In the genomic region with DNA sequence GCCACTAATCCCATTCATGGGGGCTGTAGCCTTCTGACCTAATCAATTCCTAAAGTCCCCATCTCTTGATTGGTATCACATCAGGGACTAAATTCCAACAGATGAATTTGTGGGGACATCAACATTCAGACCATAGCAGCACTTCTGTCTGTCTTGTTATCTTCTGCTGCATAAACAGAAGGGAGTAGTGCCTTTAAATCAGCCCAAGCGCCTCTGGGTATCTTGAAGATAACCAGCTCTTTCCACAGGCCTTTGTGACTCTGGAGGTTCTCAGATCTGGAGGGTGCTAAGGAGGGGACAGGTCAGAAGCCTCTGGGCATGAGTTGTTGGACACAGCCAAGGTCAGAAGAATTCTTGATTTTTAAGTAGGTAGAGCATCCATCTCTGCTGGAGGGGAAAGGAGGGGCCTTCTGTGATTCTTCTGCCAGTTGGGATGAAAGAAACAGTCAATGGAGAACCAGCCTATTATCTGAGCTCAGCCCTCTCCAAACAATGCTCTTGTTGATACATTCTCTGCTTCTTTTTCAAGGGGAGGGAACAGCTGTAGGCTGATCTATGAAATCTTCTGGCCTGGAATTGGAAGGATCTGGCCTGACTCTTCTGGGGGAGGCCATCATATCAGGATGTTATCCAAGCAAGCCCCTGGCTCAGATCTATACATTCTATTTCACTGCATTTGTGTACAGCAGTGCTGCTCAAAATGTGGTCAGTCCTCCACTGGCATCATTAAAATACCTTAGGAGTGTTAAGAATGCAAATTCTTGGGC, we compare ENCODE assay signal across 1 cellular context.
A peak's percentile ranks its signal among the peaks of the same experiment; 100 is the strongest.
TF ChIP-seq lines count a peak whose summit lies in the region.

No MANE protein-coding gene starts in this region.

TF ChIP-seq in GM23338, 12 proteins besides CTCF, POLR2A, EP300 and RAD21 (continued from another document):
- TF ChIP-seq, protein P1, sequence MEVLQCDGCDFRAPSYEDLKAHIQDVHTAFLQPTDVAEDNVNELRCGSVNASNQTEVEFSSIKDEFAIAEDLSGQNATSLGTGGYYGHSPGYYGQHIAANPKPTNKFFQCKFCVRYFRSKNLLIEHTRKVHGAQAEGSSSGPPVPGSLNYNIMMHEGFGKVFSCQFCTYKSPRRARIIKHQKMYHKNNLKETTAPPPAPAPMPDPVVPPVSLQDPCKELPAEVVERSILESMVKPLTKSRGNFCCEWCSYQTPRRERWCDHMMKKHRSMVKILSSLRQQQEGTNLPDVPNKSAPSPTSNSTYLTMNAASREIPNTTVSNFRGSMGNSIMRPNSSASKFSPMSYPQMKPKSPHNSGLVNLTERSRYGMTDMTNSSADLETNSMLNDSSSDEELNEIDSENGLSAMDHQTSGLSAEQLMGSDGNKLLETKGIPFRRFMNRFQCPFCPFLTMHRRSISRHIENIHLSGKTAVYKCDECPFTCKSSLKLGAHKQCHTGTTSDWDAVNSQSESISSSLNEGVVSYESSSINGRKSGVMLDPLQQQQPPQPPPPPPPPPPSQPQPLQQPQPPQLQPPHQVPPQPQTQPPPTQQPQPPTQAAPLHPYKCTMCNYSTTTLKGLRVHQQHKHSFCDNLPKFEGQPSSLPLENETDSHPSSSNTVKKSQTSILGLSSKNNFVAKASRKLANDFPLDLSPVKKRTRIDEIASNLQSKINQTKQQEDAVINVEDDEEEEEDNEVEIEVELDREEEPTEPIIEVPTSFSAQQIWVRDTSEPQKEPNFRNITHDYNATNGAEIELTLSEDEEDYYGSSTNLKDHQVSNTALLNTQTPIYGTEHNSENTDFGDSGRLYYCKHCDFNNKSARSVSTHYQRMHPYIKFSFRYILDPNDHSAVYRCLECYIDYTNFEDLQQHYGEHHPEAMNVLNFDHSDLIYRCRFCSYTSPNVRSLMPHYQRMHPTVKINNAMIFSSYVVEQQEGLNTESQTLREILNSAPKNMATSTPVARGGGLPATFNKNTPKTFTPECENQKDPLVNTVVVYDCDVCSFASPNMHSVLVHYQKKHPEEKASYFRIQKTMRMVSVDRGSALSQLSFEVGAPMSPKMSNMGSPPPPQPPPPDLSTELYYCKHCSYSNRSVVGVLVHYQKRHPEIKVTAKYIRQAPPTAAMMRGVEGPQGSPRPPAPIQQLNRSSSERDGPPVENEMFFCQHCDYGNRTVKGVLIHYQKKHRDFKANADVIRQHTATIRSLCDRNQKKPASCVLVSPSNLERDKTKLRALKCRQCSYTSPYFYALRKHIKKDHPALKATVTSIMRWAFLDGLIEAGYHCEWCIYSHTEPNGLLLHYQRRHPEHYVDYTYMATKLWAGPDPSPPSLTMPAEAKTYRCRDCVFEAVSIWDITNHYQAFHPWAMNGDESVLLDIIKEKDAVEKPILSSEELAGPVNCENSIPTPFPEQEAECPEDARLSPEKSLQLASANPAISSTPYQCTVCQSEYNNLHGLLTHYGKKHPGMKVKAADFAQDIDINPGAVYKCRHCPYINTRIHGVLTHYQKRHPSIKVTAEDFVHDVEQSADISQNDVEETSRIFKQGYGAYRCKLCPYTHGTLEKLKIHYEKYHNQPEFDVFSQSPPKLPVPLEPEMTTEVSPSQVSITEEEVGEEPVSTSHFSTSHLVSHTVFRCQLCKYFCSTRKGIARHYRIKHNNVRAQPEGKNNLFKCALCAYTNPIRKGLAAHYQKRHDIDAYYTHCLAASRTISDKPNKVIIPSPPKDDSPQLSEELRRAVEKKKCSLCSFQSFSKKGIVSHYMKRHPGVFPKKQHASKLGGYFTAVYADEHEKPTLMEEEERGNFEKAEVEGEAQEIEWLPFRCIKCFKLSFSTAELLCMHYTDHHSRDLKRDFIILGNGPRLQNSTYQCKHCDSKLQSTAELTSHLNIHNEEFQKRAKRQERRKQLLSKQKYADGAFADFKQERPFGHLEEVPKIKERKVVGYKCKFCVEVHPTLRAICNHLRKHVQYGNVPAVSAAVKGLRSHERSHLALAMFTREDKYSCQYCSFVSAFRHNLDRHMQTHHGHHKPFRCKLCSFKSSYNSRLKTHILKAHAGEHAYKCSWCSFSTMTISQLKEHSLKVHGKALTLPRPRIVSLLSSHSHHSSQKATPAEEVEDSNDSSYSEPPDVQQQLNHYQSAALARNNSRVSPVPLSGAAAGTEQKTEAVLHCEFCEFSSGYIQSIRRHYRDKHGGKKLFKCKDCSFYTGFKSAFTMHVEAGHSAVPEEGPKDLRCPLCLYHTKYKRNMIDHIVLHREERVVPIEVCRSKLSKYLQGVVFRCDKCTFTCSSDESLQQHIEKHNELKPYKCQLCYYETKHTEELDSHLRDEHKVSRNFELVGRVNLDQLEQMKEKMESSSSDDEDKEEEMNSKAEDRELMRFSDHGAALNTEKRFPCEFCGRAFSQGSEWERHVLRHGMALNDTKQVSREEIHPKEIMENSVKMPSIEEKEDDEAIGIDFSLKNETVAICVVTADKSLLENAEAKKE (CRISPR knock-in tag; IDR thresholded peaks at IDR 0.05) = peak; percentile 97
- TF ChIP-seq, protein P2, sequence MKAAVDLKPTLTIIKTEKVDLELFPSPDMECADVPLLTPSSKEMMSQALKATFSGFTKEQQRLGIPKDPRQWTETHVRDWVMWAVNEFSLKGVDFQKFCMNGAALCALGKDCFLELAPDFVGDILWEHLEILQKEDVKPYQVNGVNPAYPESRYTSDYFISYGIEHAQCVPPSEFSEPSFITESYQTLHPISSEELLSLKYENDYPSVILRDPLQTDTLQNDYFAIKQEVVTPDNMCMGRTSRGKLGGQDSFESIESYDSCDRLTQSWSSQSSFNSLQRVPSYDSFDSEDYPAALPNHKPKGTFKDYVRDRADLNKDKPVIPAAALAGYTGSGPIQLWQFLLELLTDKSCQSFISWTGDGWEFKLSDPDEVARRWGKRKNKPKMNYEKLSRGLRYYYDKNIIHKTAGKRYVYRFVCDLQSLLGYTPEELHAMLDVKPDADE (IDR thresholded peaks at IDR 0.05) = no peak
- TF ChIP-seq POLR2AphosphoS5 (IDR thresholded peaks at IDR 0.05; ENCODE audit: low read depth) = no peak; the same call in 1 of the 2 replicates
- peak; percentile 90 for TF ChIP-seq ZNF114 (CRISPR knock-in tag; IDR thresholded peaks at IDR 0.05)
